ENCODE assay signal across 28 cellular contexts in the genomic region with DNA sequence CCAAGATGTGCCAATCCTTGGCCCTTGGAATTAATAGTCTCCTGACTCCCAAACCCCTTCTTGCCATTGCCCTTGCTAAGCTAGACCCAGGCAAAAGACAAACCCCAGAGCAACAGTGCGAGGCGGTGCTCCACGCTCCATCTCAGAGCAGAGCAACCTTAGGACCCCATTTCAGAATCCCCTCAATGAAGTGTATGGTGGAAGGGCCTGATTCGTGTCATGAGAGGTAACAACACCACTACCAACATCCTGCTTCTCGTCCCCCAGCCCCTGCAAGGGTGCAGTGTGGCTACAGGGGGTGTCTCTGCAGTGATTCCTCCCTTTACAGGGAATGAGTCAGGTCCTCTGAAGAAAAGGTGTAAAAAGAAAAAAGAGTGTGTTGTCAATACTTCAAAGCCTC.
"Had no signal": no experiment of that assay in that cellular context is flagged by ENCODE, and none has a peak within 500 bp of the region (broad histone marks: within the 10 kb centered on the region; RNA-seq: fewer than 3 reads in every experiment).

No MANE protein-coding gene starts in this region.

- H3K27ac ChIP-seq: neural progenitor cell, skin epidermis, thoracic aorta, vagina had no signal

- H3K4me3 Mint-ChIP-seq: activated B cell treated with CpG ODN at 0.5 μM for 24 hours; activated naive CD4-positive, alpha-beta T cell treated with anti-CD3 and anti-CD28 coated beads for 36 hours; activated T-helper 1 cell treated with anti-CD3 and anti-CD28 coated beads, Interleukin-12 subunit alpha, Interleukin-12 subunit beta, Interleukin-2, Interleukin-4 antibody, amounts not matched to agents 30 ng/mL and 10 ng/mL and 1 ng/mL, durations not matched to agents 14 hours and 24 hours and 36 hours; endodermal cell; naive thymus-derived CD4-positive, alpha-beta T cell; neural progenitor cell; stimulated activated naive CD8-positive, alpha-beta T cell treated with anti-CD3 and anti-CD28 coated beads, Interleukin-15, Interleukin-2, amounts not matched to agents 100 ng/mL and 50 ng/mL, for 24 hours; T-helper 2 cell treated with Interferon-gamma antibody and Interleukin-4, amounts not matched to agents 5 μg/mL and 100 μg/mL, for 36 hours; type B pancreatic cell had no signal

- H3K36me3 Mint-ChIP-seq: naive thymus-derived CD4-positive, alpha-beta T cell; neural progenitor cell; type B pancreatic cell had no signal

- ATAC-seq: esophagus mucosa; left cardiac atrium; naive thymus-derived CD4-positive, alpha-beta T cell; right cardiac atrium had no signal

- H2AFZ ChIP-seq: neural progenitor cell had no signal

- H3K4me2 ChIP-seq: neural progenitor cell had no signal

- H3K4me1 Mint-ChIP-seq: activated B cell treated with CpG ODN at 0.5 μM for 24 hours had no signal

- H3K9me3 ChIP-seq: thoracic aorta, vagina had no signal

- H3K36me3 ChIP-seq: neural progenitor cell, thoracic aorta, vagina had no signal

- H3K9ac ChIP-seq: neural progenitor cell had no signal

- DNase-seq: activated B cell treated with CpG ODN at 0.5 μM for 24 hours; activated CD4-positive, alpha-beta T cell treated with anti-CD3 and anti-CD28 coated beads, Interleukin-2, amount 50 U/mL, for 4 hours; activated effector memory CD4-positive, alpha-beta T cell treated with anti-CD3 and anti-CD28 coated beads, Interleukin-2, amount 50 U/mL, for 16 hours; activated naive CD4-positive, alpha-beta T cell treated with anti-CD3 and anti-CD28 coated beads for 36 hours; activated T-cell treated with anti-CD3 and anti-CD28 coated beads, Interleukin-2, amount 50 U/mL, for 1 hour; amniotic stem cell; caudate nucleus; endodermal cell; foreskin fibroblast; head of caudate nucleus; left cardiac atrium; mammary epithelial cell; midbrain; naive thymus-derived CD4-positive, alpha-beta T cell; posterior cingulate gyrus; right cardiac atrium; stimulated activated CD4-positive, alpha-beta T cell treated with anti-CD3 and anti-CD28 coated beads, Interleukin-12 subunit alpha, Interleukin-12 subunit beta, amount 100 ng/mL, for 4 hours; stimulated activated CD4-positive, alpha-beta T cell treated with anti-CD3 and anti-CD28 coated beads, Interleukin-4, amount 100 ng/mL, for 1 hour; T-helper 1 cell had no signal

- H3K27ac Mint-ChIP-seq: activated B cell treated with CpG ODN at 0.5 μM for 24 hours; activated naive CD4-positive, alpha-beta T cell treated with anti-CD3 and anti-CD28 coated beads for 36 hours; activated T-helper 1 cell treated with anti-CD3 and anti-CD28 coated beads, Interleukin-12 subunit alpha, Interleukin-12 subunit beta, Interleukin-2, Interleukin-4 antibody, amounts not matched to agents 30 ng/mL and 10 ng/mL and 1 ng/mL, durations not matched to agents 14 hours and 24 hours and 36 hours; endodermal cell; neural progenitor cell; T-helper 2 cell treated with Interferon-gamma antibody and Interleukin-4, amounts not matched to agents 5 μg/mL and 100 μg/mL, for 36 hours had no signal

- H3K4me3 ChIP-seq: neural progenitor cell, skin epidermis, thoracic aorta, vagina had no signal

- H3K9me3 Mint-ChIP-seq: activated B cell treated with CpG ODN at 0.5 μM for 24 hours; activated naive CD4-positive, alpha-beta T cell treated with anti-CD3 and anti-CD28 coated beads for 36 hours; activated T-helper 1 cell treated with anti-CD3 and anti-CD28 coated beads, Interleukin-12 subunit alpha, Interleukin-12 subunit beta, Interleukin-2, Interleukin-4 antibody, amounts not matched to agents 30 ng/mL and 10 ng/mL and 1 ng/mL, durations not matched to agents 14 hours and 24 hours and 36 hours; endodermal cell; stimulated activated naive CD8-positive, alpha-beta T cell treated with anti-CD3 and anti-CD28 coated beads, Interleukin-15, Interleukin-2, amounts not matched to agents 100 ng/mL and 50 ng/mL, for 24 hours; T-helper 2 cell treated with Interferon-gamma antibody and Interleukin-4, amounts not matched to agents 5 μg/mL and 100 μg/mL, for 36 hours had no signal

- H3K27me3 Mint-ChIP-seq: activated B cell treated with CpG ODN at 0.5 μM for 24 hours; naive thymus-derived CD4-positive, alpha-beta T cell; stimulated activated naive CD8-positive, alpha-beta T cell treated with anti-CD3 and anti-CD28 coated beads, Interleukin-15, Interleukin-2, amounts not matched to agents 100 ng/mL and 50 ng/mL, for 24 hours; type B pancreatic cell had no signal

- H3K27me3 ChIP-seq: neural progenitor cell, vagina had no signal
